In the genomic region with DNA sequence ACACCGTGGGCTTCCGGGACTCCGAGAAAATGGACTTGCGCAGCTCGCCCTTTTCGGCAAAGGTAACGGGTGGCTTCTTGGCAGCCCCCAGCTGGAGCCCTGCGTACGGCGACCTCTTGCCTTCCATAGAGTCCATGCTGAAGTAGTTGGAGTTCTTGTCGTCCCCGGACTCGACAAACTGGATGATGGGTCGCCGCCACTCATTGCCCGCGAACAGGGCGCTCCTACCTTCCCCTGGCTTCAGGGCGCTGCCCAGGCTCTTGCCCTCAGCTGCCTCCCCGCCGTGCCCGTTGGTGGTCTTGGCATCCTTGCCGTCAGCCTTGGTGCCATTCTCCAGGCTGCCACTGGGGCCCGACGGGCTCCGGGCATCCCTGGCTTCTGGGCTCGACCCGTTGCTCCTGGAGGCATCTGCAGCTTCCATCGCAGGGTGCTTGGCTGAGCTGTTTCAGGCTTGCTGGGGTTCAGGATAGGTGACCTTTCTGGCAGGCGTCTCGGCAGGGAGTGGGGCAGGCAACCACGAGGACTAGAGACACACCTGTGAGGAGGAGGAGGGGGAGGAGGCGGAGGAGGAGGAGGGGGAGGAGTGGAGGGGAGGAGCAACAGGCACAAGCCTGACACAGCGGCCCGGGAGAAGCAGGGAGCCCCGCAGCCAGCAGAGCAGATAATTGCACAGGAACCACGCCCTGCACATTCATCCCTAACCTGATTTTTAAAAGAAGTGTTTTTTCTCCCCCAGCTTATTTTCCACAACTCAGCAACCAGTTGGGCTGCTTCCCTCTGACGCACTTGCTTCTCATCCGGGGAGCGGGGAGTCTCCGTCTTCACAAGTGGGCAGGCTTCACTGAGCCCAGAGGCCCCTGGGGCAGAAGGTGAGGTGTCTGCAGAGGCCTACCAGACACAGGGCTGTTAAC, we compare ENCODE assay signal across 10 cellular contexts. TPM values are rescaled to one million over a fixed set of nuclear protein-coding genes. Genes with fewer than 3 reads are reported as not detected.
DNase-seq lines count a peak whose midpoint lies in the region; FAIRE-seq and TF ChIP-seq lines count a peak whose summit lies in the region.
"Had no signal": no experiment of that assay in that cellular context is flagged by ENCODE, and none has a peak within 500 bp of the region (broad histone marks: within the 10 kb centered on the region; RNA-seq: fewer than 3 reads in every experiment).

TSS of gene TRIM29 (minus strand) at position 503 of the 911 bp plus-strand sequence. CDS start at position 421, 82 bp downstream.

- TF ChIP-seq POLR2A in GM12891 (IDR thresholded peaks at IDR 0.05; ENCODE audit: low read depth, low read length) = no peak

- no peak for FAIRE-seq in GM12891 (lab: Jason Lieb, UNC)
- no peak for FAIRE-seq in D721Med (lab: Jason Lieb, UNC)

- no peak within 1 kb of the TSS for H3K27ac Mint-ChIP-seq in nephron progenitor cell

- H3K27ac ChIP-seq in epithelial cell of prostate = peak within 1 kb of the TSS; percentile 95
- H3K27ac ChIP-seq in substantia nigra (ENCODE audit: low read depth, low read length, poor library complexity, severe bottlenecking) = no peak within 1 kb of the TSS

- H3K4me3 Mint-ChIP-seq in nephron progenitor cell = no peak within 1 kb of the TSS

- H3K36me3 Mint-ChIP-seq in nephron progenitor cell (ENCODE audit: low read depth) = no peaks in the 10 kb centered on the region

- no peaks in the 10 kb centered on the region for H3K9me3 Mint-ChIP-seq in nephron progenitor cell

- DNase-seq in GM12891 (ENCODE audit: insufficient read length, low spot score) = peak; percentile 8
- peak; percentile 55 for DNase-seq in NCI-H2227 (lab: John Stamatoyannopoulos, UW; ENCODE audit: unreplicated experiment)
- peak; percentile 90 for DNase-seq in epithelial cell of prostate (ENCODE audit: low read depth, low spot score)
- DNase-seq in putamen (ENCODE audit: low spot score) = peak; percentile 6
- DNase-seq in substantia nigra (lab: John Stamatoyannopoulos, UW) = no peak
- no peak for DNase-seq in D721Med (ENCODE audit: insufficient read length, low spot score)
- DNase-seq in nephron progenitor cell = no peak
- DNase-seq in NCI-H187 (lab: John Stamatoyannopoulos, UW) = no peak
- DNase-seq: hippocampal formation, MG63 had no signal

- TF ChIP-seq CTCF in D721Med (IDR thresholded peaks at IDR 0.05; ENCODE audit: insufficient read depth, missing control alignments) = no peak
- TF ChIP-seq CTCF in nephron progenitor cell (IDR thresholded peaks at IDR 0.05) = no peak

- H3K4me1 Mint-ChIP-seq in nephron progenitor cell = peaks cover 11% of the 10 kb centered on the region

- H3K27me3 Mint-ChIP-seq in nephron progenitor cell (ENCODE audit: low read depth, poor library complexity) = peaks cover 45% of the 10 kb centered on the region

TF ChIP-seq in GM12891, 5 proteins besides CTCF, POLR2A, EP300 and RAD21:
- TF ChIP-seq POLR2AphosphoS5 (IDR thresholded peaks at IDR 0.05; ENCODE audit: low read depth, low read length) = no peak
- TF ChIP-seq POU2F2 (IDR thresholded peaks at IDR 0.05; ENCODE audit: low read depth, low read length) = no peak
- no peak for TF ChIP-seq PAX5 (IDR thresholded peaks at IDR 0.05; ENCODE audit: insufficient read depth, low read length, severe bottlenecking)
- no peak for TF ChIP-seq SPI1 (IDR thresholded peaks at IDR 0.05; ENCODE audit: low read depth, low read length)
- no peak for TF ChIP-seq TAF1 (IDR thresholded peaks at IDR 0.05; ENCODE audit: low read depth, low read length)

RNA-seq across cellular contexts. Expression of gene TRIM29, which starts in this region (rescaled TPM):
- 0.28 TPM for polyA plus RNA-seq in GM12891 (2012; ENCODE audit: low read depth, missing spikeins)

Comparison
In these comparisons a context has a peak if more than half of its experiments do, and no peak if none do; other contexts are left out.
1. DNase-seq: peak in GM12891 (single experiment), NCI-H2227 (single experiment), epithelial cell of prostate (single experiment) and putamen (single experiment); none in substantia nigra (0 of 49), D721Med (single experiment), nephron progenitor cell (single experiment) and NCI-H187 (0 of 2).